In the genomic region with DNA sequence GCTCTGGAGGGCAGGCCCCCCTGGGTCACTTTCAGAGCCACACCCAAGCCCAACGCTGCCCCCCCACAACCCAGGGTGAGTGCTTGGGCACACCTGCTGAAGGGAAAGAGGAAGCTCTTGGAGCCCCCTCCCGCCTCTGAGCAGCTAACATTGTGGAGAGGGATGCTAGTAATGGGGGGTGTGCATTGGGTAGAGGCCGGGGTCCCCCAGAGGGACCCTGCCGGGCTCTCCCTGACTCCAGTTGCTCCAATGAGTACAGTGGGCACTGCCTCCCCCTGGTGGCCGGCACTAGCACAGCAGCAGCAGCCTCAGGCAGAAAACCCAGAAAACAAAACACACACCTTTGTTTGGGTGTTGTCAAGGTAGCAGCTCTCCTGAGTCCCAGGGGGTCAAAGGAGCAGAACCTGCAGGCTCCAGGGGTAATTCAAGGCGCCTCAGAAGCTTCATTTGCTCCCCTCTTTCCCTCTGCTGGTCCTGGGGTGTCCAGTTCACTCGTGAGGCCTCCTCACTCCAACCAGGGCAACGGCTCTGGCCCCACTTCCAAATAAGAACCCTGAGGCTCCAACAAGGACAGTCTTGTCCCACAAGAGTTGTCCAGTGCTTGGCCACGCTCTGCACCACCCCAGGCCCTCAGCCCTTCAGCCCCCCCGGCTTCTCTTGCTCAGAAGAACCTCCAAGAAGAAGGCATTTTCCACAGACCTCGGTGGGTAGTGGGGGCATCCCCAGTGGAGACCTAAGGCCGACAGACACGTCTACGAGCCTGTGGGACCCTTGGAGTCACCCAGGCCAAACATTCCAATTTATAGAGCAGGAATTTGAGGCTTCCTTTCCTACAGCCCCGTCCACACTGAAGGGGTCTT, we compare ENCODE assay signal across 8 cellular contexts. TPM values are rescaled to one million over a fixed set of nuclear protein-coding genes. Genes with fewer than 3 reads are reported as not detected.
DNase-seq lines count a peak whose midpoint lies in the region; ATAC-seq and TF ChIP-seq lines count a peak whose summit lies in the region.

No MANE protein-coding gene starts in this region.

- H3K9ac ChIP-seq in duodenal mucosa (ENCODE audit: low read depth in 1 of 2, low read length in 2 of 2), result peak overlapping the region; percentile 82 to 94

- no peaks in the 10 kb centered on the region for H3K27me3 ChIP-seq in duodenal mucosa (ENCODE audit: control insufficient read depth in 1 of 2, insufficient read depth in 2 of 2, low read length in 2 of 2)
- no peaks in the 10 kb centered on the region for H3K27me3 ChIP-seq in lung (ENCODE audit: control insufficient read depth, insufficient read depth)

- POLR2A ChIA-PET in HEK293 (lab: Yijun Ruan, JAX), result interaction anchor here (0.6 to 2.1 kb wide), 4 partner anchors 10 to 117 kb away, joined by 3 to 11 read pairs (median 4); a partner anchor contains a TSS
- POLR2A ChIA-PET in activated CD4-positive, alpha-beta memory T cell treated with anti-CD3 and anti-CD28 coated beads for 36 hours (lab: Charles Lee), result interaction anchor here (0.8 to 2.1 kb wide), 3 partner anchors 13 to 84 kb away, joined by 3 to 5 read pairs (median 4); a partner anchor contains a TSS

- 23% methylated on average over 15 of the region's 15 CpGs for WGBS in lung, 2 donors

- H3K27me3 Mint-ChIP-seq in CD14-positive monocyte (ENCODE audit: low read depth in 3 of 3), result peaks cover 4 to 15% (median 6%) of the 10 kb centered on the region in 3 donors
- H3K27me3 Mint-ChIP-seq in activated CD4-positive, alpha-beta memory T cell treated with anti-CD3 and anti-CD28 coated beads for 36 hours, result no peaks in the 10 kb centered on the region

- CTCF ChIA-PET in HEK293 (lab: Yijun Ruan, JAX), result interaction anchor here (0.6 to 7.8 kb wide), 45 partner anchors 9 to 1669 kb away, joined by 3 to 342 read pairs (median 5); a partner anchor contains a TSS
- CTCF ChIA-PET in activated CD4-positive, alpha-beta memory T cell treated with anti-CD3 and anti-CD28 coated beads for 36 hours (lab: Charles Lee), result interaction anchor here (0.6 to 10.7 kb wide), 23 partner anchors 8 to 271 kb away, joined by 3 to 552 read pairs (median 4); a partner anchor contains a TSS

- H3K4me3 ChIP-seq in HEK293 (ENCODE audit: low read depth, low read length) (peak overlapping the region; percentile 64), duodenal mucosa (ENCODE audit: low read depth in 1 of 2, low read length in 2 of 2) (peak overlapping the region; percentile 84 to 93), lung (no peak overlapping the region)

- H3K9me3 ChIP-seq in HEK293 (ENCODE audit: control insufficient read depth, insufficient read depth, low read depth, low read length), result no peaks in the 10 kb centered on the region
- no peaks in the 10 kb centered on the region for H3K9me3 ChIP-seq in duodenal mucosa (ENCODE audit: control insufficient read depth in 1 of 2, low read length in 2 of 2)
- no peaks in the 10 kb centered on the region for H3K9me3 ChIP-seq in lung (ENCODE audit: control insufficient read depth in 2 of 2, insufficient read depth in 1 of 2, low read length in 1 of 2)

- intact Hi-C loops in CD14-positive monocyte (cut with micrococcal nuclease), result loop anchor here (2.0 to 5.0 kb wide), 2 partner anchors 15 to 115 kb away; a partner anchor contains a TSS
- intact Hi-C loops in activated CD4-positive, alpha-beta memory T cell treated with anti-CD3 and anti-CD28 coated beads for 36 hours (cut with micrococcal nuclease), result loop anchor here (1.0 to 10.0 kb wide), 7 partner anchors 32 to 917 kb away; a partner anchor contains a TSS

- H3K4me1 Mint-ChIP-seq in CD14-positive monocyte, result peaks cover 37% of the 10 kb centered on the region
- peaks cover 48% of the 10 kb centered on the region for H3K4me1 Mint-ChIP-seq in activated CD4-positive, alpha-beta memory T cell treated with anti-CD3 and anti-CD28 coated beads for 36 hours (ENCODE audit: low read depth)

- peaks cover 3% of the 10 kb centered on the region; the same call in 1 of the 2 replicates for H3K4me1 ChIP-seq in HEK293 (ENCODE audit: control insufficient read depth, insufficient read depth, low read length)
- peaks cover 44 to 52% of the 10 kb centered on the region in 2 donors for H3K4me1 ChIP-seq in duodenal mucosa (ENCODE audit: control insufficient read depth in 1 of 2, insufficient read depth in 2 of 2, low read length in 2 of 2)
- peaks cover 7 to 15% of the 10 kb centered on the region in 2 donors for H3K4me1 ChIP-seq in lung (ENCODE audit: control insufficient read depth in 2 of 2, insufficient read depth in 2 of 2, low read length in 2 of 2)

- peak; percentile 77 for DNase-seq in CD14-positive monocyte (ENCODE audit: low spot score)
- DNase-seq in NCI-H510A treated with DMSO at 0.1 percent for 48 hours (lab: John Stamatoyannopoulos, UW), result peak; percentile 80
- DNase-seq in activated CD4-positive, alpha-beta memory T cell treated with anti-CD3 and anti-CD28 coated beads for 36 hours, result peak; percentile 90
- peak; percentile 84 for DNase-seq in lung (ENCODE audit: low spot score)
- DNase-seq in stimulated activated CD4-positive, alpha-beta T cell treated with anti-CD3 and anti-CD28 coated beads, TNF-alpha, amount 100 ng/mL, for 24 hours (ENCODE audit: low read depth in 3 of 3), result peak; percentile 61 to 83 (median 70)

- ATAC-seq in lung (ENCODE audit: insufficient read depth, low FRiP score) (no peak), HG02870 (IDR thresholded peaks at IDR 0.05; ENCODE audit: unreplicated experiment) (no peak)

- H3K36me3 ChIP-seq in HEK293 (ENCODE audit: control insufficient read depth in 2 of 2, insufficient read depth in 1 of 2, low read length in 2 of 2), result no peaks in the 10 kb centered on the region
- H3K36me3 ChIP-seq in duodenal mucosa (ENCODE audit: control insufficient read depth in 1 of 2, insufficient read depth in 2 of 2, low read length in 2 of 2), result no peaks in the 10 kb centered on the region
- no peaks in the 10 kb centered on the region for H3K36me3 ChIP-seq in lung (ENCODE audit: control insufficient read depth in 2 of 2, insufficient read depth in 2 of 2, low read length in 2 of 2)

- no peaks in the 10 kb centered on the region for H3K36me3 Mint-ChIP-seq in CD14-positive monocyte
- H3K36me3 Mint-ChIP-seq in activated CD4-positive, alpha-beta memory T cell treated with anti-CD3 and anti-CD28 coated beads for 36 hours, result no peaks in the 10 kb centered on the region

- peak overlapping the region; percentile 66 to 92 (median 87) for H3K27ac Mint-ChIP-seq in CD14-positive monocyte
- H3K27ac Mint-ChIP-seq in activated CD4-positive, alpha-beta memory T cell treated with anti-CD3 and anti-CD28 coated beads for 36 hours, result peak overlapping the region; percentile 92

- TF ChIP-seq CTCF in CD14-positive monocyte (IDR thresholded peaks at IDR 0.05) (peak; percentile 99), HEK293 (tag by site-specific recombination; IDR thresholded peaks at IDR 0.05) (peak; percentile 82), lung (IDR thresholded peaks at IDR 0.05; ENCODE audit: control extremely low read depth, extremely low read depth) (peak; percentile 94)

- H3K9me3 Mint-ChIP-seq in CD14-positive monocyte, result no peaks in the 10 kb centered on the region
- H3K9me3 Mint-ChIP-seq in activated CD4-positive, alpha-beta memory T cell treated with anti-CD3 and anti-CD28 coated beads for 36 hours, result no peaks in the 10 kb centered on the region

- H3K27ac ChIP-seq in HEK293 (ENCODE audit: extremely low read depth, low read depth, low read length), result 0 out of 2 replicates have a peak overlapping the region, but pooled peaks have one; percentile 49
- H3K27ac ChIP-seq in duodenal mucosa (ENCODE audit: low read depth, low read length), result peak overlapping the region; percentile 84
- peak overlapping the region; percentile 37 to 93 for H3K27ac ChIP-seq in lung (ENCODE audit: low read depth in 1 of 2, low read length in 1 of 2)

- peak overlapping the region; percentile 88 to 91 for H3K4me3 Mint-ChIP-seq in CD14-positive monocyte
- peak overlapping the region; percentile 94 for H3K4me3 Mint-ChIP-seq in activated CD4-positive, alpha-beta memory T cell treated with anti-CD3 and anti-CD28 coated beads for 36 hours

TF ChIP-seq in HEK293, 187 proteins besides CTCF, POLR2A, EP300 and RAD21 (continues in another document):
- peak; percentile 90 for TF ChIP-seq KLF7 (tag by site-specific recombination; IDR thresholded peaks at IDR 0.05; ENCODE audit: borderline replicate concordance)
- TF ChIP-seq ZNF776 (tag by site-specific recombination; IDR thresholded peaks at IDR 0.05; ENCODE audit: borderline replicate concordance), result no peak
- TF ChIP-seq ZNF660 (tag by site-specific recombination; IDR thresholded peaks at IDR 0.05), result 0 out of 2 replicates have a peak, but pooled peaks have one; percentile 24
- TF ChIP-seq KLF9 (tag by site-specific recombination; IDR thresholded peaks at IDR 0.05; ENCODE audit: low read depth), result peak; percentile 56; the same call in 1 of the 2 replicates
- peak; percentile 85; the same call in 1 of the 2 replicates for TF ChIP-seq ZNF394 (tag by site-specific recombination; IDR thresholded peaks at IDR 0.05; ENCODE audit: borderline replicate concordance)
- no peak for TF ChIP-seq ZBTB21 (tag by site-specific recombination; IDR thresholded peaks at IDR 0.05)

RNA-seq across cellular contexts. Expression of a gene that starts 16.1 kb away (rescaled TPM):
- polyA plus RNA-seq in CD14-positive monocyte (1 to 10 TPM; 7.1 to 8.0 TPM), lung (10 to 100 TPM; 14.8 to 31.6 TPM)
- total RNA-seq in activated CD4-positive, alpha-beta memory T cell treated with anti-CD3 and anti-CD28 coated beads for 36 hours, result 1 to 10 TPM; 3.2 to 3.6 TPM
- 10 to 100 TPM in 1 of 2 donors, 1 to 10 TPM in 1; 6.1 to 42.9 TPM for total RNA-seq in lung

RNA-seq across cellular contexts. Expression of a gene that starts 26.6 kb away (rescaled TPM):
- polyA plus RNA-seq in CD14-positive monocyte (1 to 10 TPM; 3.5 to 4.2 TPM), lung (100 to 1,000 TPM in 1 of 2 donors, 10 to 100 TPM in 1; 49.5 to 145 TPM)
- 10 to 100 TPM; 65.4 TPM for total RNA-seq in activated CD4-positive, alpha-beta memory T cell treated with anti-CD3 and anti-CD28 coated beads for 36 hours
- total RNA-seq in lung, result 10 to 100 TPM; 60.7 to 61.1 TPM
